25 cellular contexts compared by ENCODE assay signal in the genomic region with DNA sequence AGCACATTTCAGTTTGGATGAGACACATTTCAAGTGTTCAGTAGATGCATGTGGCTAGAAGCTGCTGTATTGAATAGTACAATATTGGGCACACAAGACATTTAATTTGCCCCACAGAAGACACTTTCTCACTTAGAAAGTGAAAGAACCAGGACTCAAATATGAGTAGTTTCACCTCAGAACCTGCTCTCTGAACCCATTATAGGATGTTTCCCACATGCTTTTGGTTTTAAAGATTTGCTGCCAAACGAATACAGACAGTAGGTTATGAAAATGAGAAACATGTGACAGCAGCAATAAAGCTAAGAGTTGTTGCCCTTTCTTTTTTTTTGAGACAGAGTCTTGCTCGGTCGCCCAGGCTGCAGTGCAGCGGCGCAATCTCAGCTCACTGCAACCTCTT. TPM values are rescaled to one million over a fixed set of nuclear protein-coding genes. Genes with fewer than 3 reads are reported as not detected.
DNase-seq lines count a peak whose midpoint lies in the region; ATAC-seq and TF ChIP-seq lines count a peak whose summit lies in the region.
"Had no signal": no experiment of that assay in that cellular context is flagged by ENCODE, and none has a peak within 500 bp of the region (broad histone marks: within the 10 kb centered on the region; RNA-seq: fewer than 3 reads in every experiment).

No MANE protein-coding gene starts in this region.

- H3K27ac ChIP-seq in fibroblast of lung (ENCODE audit: insufficient read depth, low read length): no peak overlapping the region
- H3K27ac ChIP-seq in psoas muscle: no peak overlapping the region
- no peak overlapping the region for H3K27ac ChIP-seq in uterus
- H3K27ac ChIP-seq: breast epithelium, hepatocyte, HL-60, PC-9, right lobe of liver, SJCRH30, WERI-Rb-1 had no signal

- DNase-seq in fibroblast of lung (ENCODE audit: low read depth in 2 of 2): no peak
- DNase-seq in GM10248 (ENCODE audit: extremely low spot score): no peak
- DNase-seq in psoas muscle: no peak
- no peak for DNase-seq in uterus
- no peak for DNase-seq in NCI-H1105 treated with DMSO at 0.1 percent for 48 hours (lab: John Stamatoyannopoulos, UW)
- DNase-seq: activated CD8-positive, alpha-beta memory T cell treated with anti-CD3 and anti-CD28 coated beads, Interleukin-2, amount 50 U/mL, for 48 hours; activated effector memory CD4-positive, alpha-beta T cell treated with Interleukin-2 at 50 U/mL for 16 hours; CD8-positive, alpha-beta memory T cell; cortex of kidney; DMS79 treated with DMSO at 0.1 percent for 48 hours; NCI-H1436; NCI-H82; nucleus accumbens; PC-9; right lobe of liver; SJCRH30; testis; WERI-Rb-1 had no signal

- 84 to 88% (median 86%) methylated on average over 5 of the region's 5 CpGs for WGBS in psoas muscle, 3 donors

- peak; percentile 70 for ATAC-seq in GM18858 (IDR thresholded peaks at IDR 0.05; ENCODE audit: unreplicated experiment)
- ATAC-seq in GM19452 (IDR thresholded peaks at IDR 0.05; ENCODE audit: unreplicated experiment): peak; percentile 64
- ATAC-seq in HG02970 (IDR thresholded peaks at IDR 0.05; ENCODE audit: low FRiP score, unreplicated experiment): peak; percentile 65
- ATAC-seq in psoas muscle: no peak
- ATAC-seq: stimulated activated effector memory CD8-positive, alpha-beta T cell treated with anti-CD3 and anti-CD28 coated beads, Interleukin-12 subunit alpha, Interleukin-12 subunit beta, amount 100 ng/mL, for 72 hours had no signal

- H4K20me1 ChIP-seq in fibroblast of lung (ENCODE audit: control insufficient read depth, extremely low read depth, insufficient read depth, low read length): no peaks in the 10 kb centered on the region

- no peak overlapping the region for H3K9ac ChIP-seq in fibroblast of lung (ENCODE audit: insufficient read depth, low read length)

- no peaks in the 10 kb centered on the region for H3K27me3 ChIP-seq in fibroblast of lung (ENCODE audit: control insufficient read depth, insufficient read depth, low read length)
- no peaks in the 10 kb centered on the region for H3K27me3 ChIP-seq in psoas muscle (ENCODE audit: insufficient read depth in 3 of 3, low read length in 2 of 3)
- H3K27me3 ChIP-seq in uterus: no peaks in the 10 kb centered on the region
- H3K27me3 ChIP-seq: breast epithelium, hepatocyte, right lobe of liver, SJCRH30, testis had no signal

- H3K4me3 ChIP-seq in fibroblast of lung (replicated peaks in 1 of 4; ENCODE audit: control extremely low read depth in 1 of 4, insufficient read depth in 1 of 4, low read depth in 3 of 4, low read length in 4 of 4) (no peak overlapping the region), psoas muscle (no peak overlapping the region), uterus (no peak overlapping the region)
- H3K4me3 ChIP-seq: breast epithelium, hepatocyte, PC-9, right lobe of liver, SJCRH30 had no signal

- TF ChIP-seq CTCF in fibroblast of lung (conservative IDR thresholded peaks at IDR 0.05 in 1 of 2, IDR thresholded peaks at IDR 0.05 in 1 of 2; ENCODE audit: low read depth in 1 of 2, low read length in 2 of 2): no peak
- no peak for TF ChIP-seq CTCF in GM10248 (IDR thresholded peaks at IDR 0.05; ENCODE audit: control extremely low read depth, extremely low read depth, low read depth, missing control alignments)
- TF ChIP-seq CTCF in psoas muscle (IDR thresholded peaks at IDR 0.05): no peak
- TF ChIP-seq CTCF in uterus (IDR thresholded peaks at IDR 0.05): no peak

- H3K4me1 ChIP-seq in fibroblast of lung (ENCODE audit: control insufficient read depth, extremely low read depth, insufficient read depth, low read length): no peaks in the 10 kb centered on the region
- H3K4me1 ChIP-seq in psoas muscle: peaks cover 2% of the 10 kb centered on the region
- H3K4me1 ChIP-seq in uterus: no peaks in the 10 kb centered on the region
- H3K4me1 ChIP-seq: breast epithelium, right lobe of liver, SJCRH30 had no signal

- intact Hi-C loops in psoas muscle (cut with DNase I) (loop anchor here in 1 of 2 donors (10.0 kb wide), 1 partner anchor 319 kb away; a partner anchor contains a TSS), uterus (cut with DNase I; ENCODE audit: low total_unique reads) (no loop called here)

- CTCF ChIA-PET in GM10248 (lab: Yijun Ruan, JAX): interaction anchor here (1.8 kb wide), 1 partner anchor 10 kb away, joined by 7 read pairs; no protein-coding TSS in a partner anchor

- H3K36me3 ChIP-seq in fibroblast of lung (ENCODE audit: control insufficient read depth, insufficient read depth, low read length) (no peaks in the 10 kb centered on the region), psoas muscle (ENCODE audit: insufficient read depth in 1 of 2, low read depth in 1 of 2) (no peaks in the 10 kb centered on the region), uterus (no peaks in the 10 kb centered on the region)
- H3K36me3 ChIP-seq: breast epithelium, SJCRH30, WERI-Rb-1 had no signal

- H2AFZ ChIP-seq in fibroblast of lung (ENCODE audit: low read length): no peak overlapping the region
- H2AFZ ChIP-seq: hepatocyte, PC-9 had no signal

- TF ChIP-seq POLR2A in uterus (IDR thresholded peaks at IDR 0.05): no peak

- H3K79me2 ChIP-seq in fibroblast of lung (ENCODE audit: control insufficient read depth, insufficient read depth, low read length): no peaks in the 10 kb centered on the region
- H3K79me2 ChIP-seq: hepatocyte had no signal

- POLR2A ChIA-PET in GM10248 (lab: Yijun Ruan, JAX): no interaction called here

- peak overlapping the region; percentile 11 for H3K4me2 ChIP-seq in fibroblast of lung (ENCODE audit: extremely low read depth, insufficient read depth, low read length)
- H3K4me2 ChIP-seq: hepatocyte, PC-9 had no signal

- H3K9me3 ChIP-seq in fibroblast of lung (ENCODE audit: control insufficient read depth, insufficient read depth, low read depth, low read length): no peaks in the 10 kb centered on the region
- no peaks in the 10 kb centered on the region for H3K9me3 ChIP-seq in psoas muscle
- no peaks in the 10 kb centered on the region for H3K9me3 ChIP-seq in uterus
- H3K9me3 ChIP-seq: breast epithelium, right lobe of liver, SJCRH30, testis had no signal

RNA-seq across cellular contexts. Expression of a gene that starts 32.3 kb away (rescaled TPM):
- total RNA-seq in fibroblast of lung (under 0.01 TPM in 1 of 2 replicates, not detected in the other), psoas muscle (100 to 1,000 TPM in 2 of 4 donors, 10 to 100 TPM in 2; 58.1 to 151 (median 92.5) TPM), uterus (under 1 TPM in 1 of 4 donors, not detected in 3; 0.21 TPM)
- polyA plus RNA-seq in fibroblast of lung (0.01 TPM in 2 replicates), psoas muscle (10 to 100 TPM in 2 of 3 donors, 1 to 10 TPM in 1; 3.3 to 35.7 (median 34.0) TPM)
- not detected in 2 replicates for polyA plus RNA-seq in fibroblast of lung (2012)
- not detected in 2 replicates for polyA minus RNA-seq in fibroblast of lung (ENCODE audit: low replicate concordance)
- total RNA-seq: breast epithelium; CD8-positive, alpha-beta memory T cell had no signal
- polyA plus RNA-seq: CD8-positive, alpha-beta memory T cell; hepatocyte had no signal

RNA-seq across cellular contexts. Expression of a gene that starts 50.7 kb away (rescaled TPM):
- 0.26 and 0.83 TPM in 2 replicates for total RNA-seq in fibroblast of lung
- 0.03 and 0.05 TPM in 2 replicates for polyA plus RNA-seq in fibroblast of lung
- 0.08 TPM in 1 of 2 replicates, not detected in the other for polyA plus RNA-seq in fibroblast of lung (2012)
- not detected in 2 replicates for polyA minus RNA-seq in fibroblast of lung (ENCODE audit: low replicate concordance)
- under 1 TPM; 0.07 to 0.99 (median 0.39) TPM for total RNA-seq in psoas muscle
- under 1 TPM; 0.04 to 0.44 (median 0.28) TPM for polyA plus RNA-seq in psoas muscle
- under 1 TPM in 1 of 4 donors, not detected in 3; 0.14 TPM for total RNA-seq in uterus
- total RNA-seq: CD8-positive, alpha-beta memory T cell; PC-9 had no signal
- polyA plus RNA-seq: CD8-positive, alpha-beta memory T cell had no signal

Comparison
In these comparisons a context has a peak if more than half of its experiments do, and no peak if none do; other contexts are left out.
1. ATAC-seq: peak in GM18858 (single experiment), GM19452 (single experiment) and HG02970 (single experiment); none in psoas muscle (0 of 4).
2. RNA of a gene that starts 32.3 kb away (total RNA-seq): 58.1 to 151 TPM in psoas muscle; 0.21 TPM in uterus and under 0.01 TPM in fibroblast of lung; every median in the first group is over 10 times any median in the second.